8 cellular contexts compared by ENCODE assay signal in the genomic region with DNA sequence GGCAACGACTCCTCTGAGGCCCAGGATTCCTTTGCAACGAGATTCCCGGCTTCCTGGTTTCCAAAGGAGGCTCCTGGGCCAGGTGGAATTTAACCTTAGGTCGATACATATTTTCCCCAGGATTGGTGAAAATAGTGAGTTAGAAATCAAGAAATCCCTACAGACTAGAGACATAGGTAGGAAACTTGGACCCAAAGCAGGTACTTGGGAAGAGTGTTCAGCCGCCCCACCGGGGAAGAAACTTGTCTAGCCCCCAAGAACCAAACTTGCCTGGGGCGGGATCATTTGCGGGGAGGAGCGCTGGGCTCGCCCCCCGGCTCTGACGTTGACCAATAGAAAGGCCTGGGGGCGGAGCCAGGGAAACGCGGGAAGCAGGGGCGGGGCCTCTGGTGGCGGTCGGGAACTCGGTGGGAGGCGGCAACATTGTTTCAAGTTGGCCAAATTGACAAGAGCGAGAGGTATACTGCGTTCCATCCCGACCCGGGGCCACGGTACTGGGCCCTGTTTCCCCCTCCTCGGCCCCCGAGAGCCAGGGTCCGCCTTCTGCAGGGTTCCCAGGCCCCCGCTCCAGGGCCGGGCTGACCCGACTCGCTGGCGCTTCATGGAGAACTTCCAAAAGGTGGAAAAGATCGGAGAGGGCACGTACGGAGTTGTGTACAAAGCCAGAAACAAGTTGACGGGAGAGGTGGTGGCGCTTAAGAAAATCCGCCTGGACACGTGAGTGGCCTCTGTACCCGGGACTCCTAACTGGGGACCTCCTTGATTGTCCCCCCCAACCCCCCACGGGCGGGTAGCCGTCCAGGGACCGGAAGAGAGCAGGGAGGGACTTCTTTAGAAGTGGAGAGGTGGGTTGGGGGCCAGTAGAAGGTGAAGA. TPM values are rescaled to one million over a fixed set of nuclear protein-coding genes. Genes with fewer than 3 reads are reported as not detected.
DNase-seq lines count a peak whose midpoint lies in the region; ATAC-seq and TF ChIP-seq lines count a peak whose summit lies in the region.

A gene (plus strand): TSS at position 423 of the 874 bp plus-strand sequence. CDS start 179 bp downstream, at position 602.

- no peaks in the 10 kb centered on the region for H3K36me3 ChIP-seq in BE2C

- H3K4me3 ChIP-seq in BE2C (ENCODE audit: low read depth, low read length) = peak within 1 kb of the TSS; percentile 91

- no peaks in the 10 kb centered on the region for H3K9me3 ChIP-seq in BE2C

- DNase-seq in BE2C (peak; percentile 94), NCI-H524 (lab: John Stamatoyannopoulos, UW) (peak; percentile 34 to 79), left colon (peak; percentile 94 to 98)
- peak; percentile 88 to 90 for DNase-seq in activated CD4-positive, alpha-beta T cell treated with anti-CD3 and anti-CD28 coated beads for 4 hours
- peak; percentile 84 to 91 for DNase-seq in stimulated activated CD4-positive, alpha-beta T cell treated with anti-CD3 and anti-CD28 coated beads, Interleukin-1b, Interleukin-23, amount 100 ng/mL, for 4 hours (ENCODE audit: low read depth in 2 of 2)

- no peak for TF ChIP-seq CTCF in BE2C (IDR thresholded peaks at IDR 0.05; ENCODE audit: low read depth, low read length)

- peak; percentile 75 for ATAC-seq in HG03378 (IDR thresholded peaks at IDR 0.05; ENCODE audit: unreplicated experiment)
- ATAC-seq in left colon = peak; percentile 98

- peak within 1 kb of the TSS; percentile 32 for H3K27ac ChIP-seq in cingulate gyrus (ENCODE audit: low read depth, low read length)

- TF ChIP-seq POLR2A in GM19099 (IDR thresholded peaks at IDR 0.05; ENCODE audit: extremely low read depth, insufficient read length, low read depth) = peak; percentile 76

- intact Hi-C loops in left colon (cut with DNase I, micrococcal nuclease) = no loop called here

- H3K27me3 ChIP-seq in BE2C = no peaks in the 10 kb centered on the region

- H3K4me1 ChIP-seq in BE2C = 0 out of 2 replicates have a peak, but pooled peaks cover 3% of the 10 kb centered on the region

RNA-seq across cellular contexts. Expression of the gene that starts here (rescaled TPM):
- 16.5 TPM for polyA plus RNA-seq in BE2C (2012; ENCODE audit: insufficient read depth, insufficient read length, low read depth)
- total RNA-seq in left colon = 10 to 100 TPM; 10.4 to 19.7 TPM

Comparison
In these comparisons a context has a peak if more than half of its experiments do, and no peak if none do; other contexts are left out.
1. Peak in every context shown above with its lines: DNase-seq, ATAC-seq, H3K4me3 ChIP-seq and H3K27ac ChIP-seq.